Comparison of ENCODE assay signal across 25 cellular contexts in genomic region chrX:8782595-8782994, GRCh38. TPM values are rescaled to one million over a fixed set of nuclear protein-coding genes. Genes with fewer than 3 reads are reported as not detected.
"Had no signal": no experiment of that assay in that cellular context is flagged by ENCODE, and none has a peak within 500 bp of the region (broad histone marks: within the 10 kb centered on the region; RNA-seq: fewer than 3 reads in every experiment).

No MANE protein-coding gene starts in this region.

- H3K36me3 Mint-ChIP-seq: activated naive CD8-positive, alpha-beta T cell treated with anti-CD3 and anti-CD28 coated beads for 36 hours; stimulated activated memory B cell treated with anti-CD40 and anti-IgM and Interleukin-4, amounts not matched to agents 10 μg/mL and 1 μg/mL and 100 μg/mL, for 72 hours; T-cell; type B pancreatic cell had no signal

- H3K4me3 ChIP-seq: adrenal gland, body of pancreas, cardiac muscle cell, coronary artery, heart left ventricle, left lung, lower lobe of right lung, pancreas, prostate gland, sigmoid colon, uterus had no signal

- H3K4me1 Mint-ChIP-seq: stimulated activated memory B cell treated with anti-CD40 and anti-IgM and Interleukin-4, amounts not matched to agents 10 μg/mL and 1 μg/mL and 100 μg/mL, for 72 hours; stimulated activated naive CD8-positive, alpha-beta T cell treated with anti-CD3 and anti-CD28 coated beads, Interleukin-15, amount 100 ng/mL, for 72 hours had no signal

- H3K4me3 Mint-ChIP-seq: activated naive CD4-positive, alpha-beta T cell treated with anti-CD3 and anti-CD28 coated beads for 36 hours; stimulated activated memory B cell treated with anti-CD40 and anti-IgM and Interleukin-4, amounts not matched to agents 10 μg/mL and 1 μg/mL and 100 μg/mL, for 72 hours; type B pancreatic cell had no signal

- H3K9me3 ChIP-seq: adrenal gland, body of pancreas, heart left ventricle, left lung, lower lobe of right lung, pancreas, prostate gland, sigmoid colon, uterus had no signal

- FAIRE-seq: pancreas, small intestine had no signal

- ATAC-seq: foreskin keratinocyte; stimulated activated memory B cell treated with anti-CD40 and anti-IgM and Interleukin-4, amounts not matched to agents 10 μg/mL and 1 μg/mL and 100 μg/mL, for 72 hours had no signal

- H3K36me3 ChIP-seq: adrenal gland, cardiac muscle cell, heart left ventricle, left lung, lower lobe of right lung, pancreas, prostate gland, sigmoid colon, uterus had no signal

- H3K9me3 Mint-ChIP-seq: activated naive CD4-positive, alpha-beta T cell treated with anti-CD3 and anti-CD28 coated beads for 36 hours; effector memory CD8-positive, alpha-beta T cell; stimulated activated memory B cell treated with anti-CD40 and anti-IgM and Interleukin-4, amounts not matched to agents 10 μg/mL and 1 μg/mL and 100 μg/mL, for 72 hours; stimulated activated naive CD8-positive, alpha-beta T cell treated with anti-CD3 and anti-CD28 coated beads, Interleukin-15, amount 100 ng/mL, for 72 hours; T-cell; type B pancreatic cell had no signal

- H3K27me3 ChIP-seq: body of pancreas, cardiac muscle cell, foreskin keratinocyte, left lung, sigmoid colon, uterus had no signal

- H3K27ac Mint-ChIP-seq: activated naive CD4-positive, alpha-beta T cell treated with anti-CD3 and anti-CD28 coated beads for 36 hours; activated naive CD8-positive, alpha-beta T cell treated with anti-CD3 and anti-CD28 coated beads for 36 hours; effector memory CD8-positive, alpha-beta T cell; stimulated activated memory B cell treated with anti-CD40 and anti-IgM and Interleukin-4, amounts not matched to agents 10 μg/mL and 1 μg/mL and 100 μg/mL, for 72 hours; stimulated activated naive CD8-positive, alpha-beta T cell treated with anti-CD3 and anti-CD28 coated beads, Interleukin-15, amount 100 ng/mL, for 72 hours; T-cell; type B pancreatic cell had no signal

- H3K27ac ChIP-seq: adrenal gland, body of pancreas, cardiac muscle cell, coronary artery, foreskin keratinocyte, heart left ventricle, left lung, lower lobe of right lung, pancreas, prostate gland, sigmoid colon, uterus had no signal

- H3K27me3 Mint-ChIP-seq: activated naive CD8-positive, alpha-beta T cell treated with anti-CD3 and anti-CD28 coated beads for 36 hours; effector memory CD8-positive, alpha-beta T cell; stimulated activated memory B cell treated with anti-CD40 and anti-IgM and Interleukin-4, amounts not matched to agents 10 μg/mL and 1 μg/mL and 100 μg/mL, for 72 hours; stimulated activated naive CD8-positive, alpha-beta T cell treated with anti-CD3 and anti-CD28 coated beads, Interleukin-15, amount 100 ng/mL, for 72 hours had no signal

- H3K4me1 ChIP-seq: adrenal gland, body of pancreas, foreskin keratinocyte, heart left ventricle, left lung, lower lobe of right lung, pancreas, prostate gland, sigmoid colon, uterus had no signal

- DNase-seq: aorta, foreskin keratinocyte, heart left ventricle, lower lobe of right lung, sigmoid colon, uterus had no signal

RNA-seq across cellular contexts. Expression of gene FAM9A, which starts 18.6 kb away (rescaled TPM):
- total RNA-seq: activated naive CD4-positive, alpha-beta T cell treated with anti-CD3 and anti-CD28 coated beads for 36 hours; activated naive CD8-positive, alpha-beta T cell treated with anti-CD3 and anti-CD28 coated beads for 36 hours; adrenal gland; aorta; body of pancreas; cardiac muscle cell; cerebellum; esophagus mucosa; foreskin keratinocyte; heart left ventricle; left lung; lower lobe of right lung; mucosa of gallbladder; pancreas; sigmoid colon; T-cell; uterus had no signal
- polyA plus RNA-seq: adrenal gland, aorta, cardiac muscle cell, foreskin keratinocyte, heart left ventricle, pancreas, sigmoid colon, small intestine, thymus had no signal

RNA-seq across cellular contexts. Expression of gene ANOS1, which starts 50.7 kb away (rescaled TPM):
- total RNA-seq: activated naive CD4-positive, alpha-beta T cell treated with anti-CD3 and anti-CD28 coated beads for 36 hours; activated naive CD8-positive, alpha-beta T cell treated with anti-CD3 and anti-CD28 coated beads for 36 hours had no signal
